14 cellular contexts compared by ENCODE assay signal in genomic region chr7:141295367-141295895, GRCh38.
"Had no signal": no experiment of that assay in that cellular context is flagged by ENCODE, and none has a peak within 500 bp of the region (broad histone marks: within the 10 kb centered on the region; RNA-seq: fewer than 3 reads in every experiment).

No MANE protein-coding gene starts in this region.

- ATAC-seq: activated CD8-positive, alpha-beta T cell treated with anti-CD3 and anti-CD28 coated beads for 36 hours; activated T-cell treated with anti-CD3 and anti-CD28 coated beads, Interleukin-2, amount 50 U/mL, for 72 hours; gastroesophageal sphincter; left lung; right lobe of liver; stimulated activated naive CD8-positive, alpha-beta T cell treated with anti-CD3 and anti-CD28 coated beads, Interleukin-15, amount 100 ng/mL, for 72 hours; upper lobe of right lung had no signal

- H2AFZ ChIP-seq: neural progenitor cell had no signal

- H3K4me1 ChIP-seq: gastroesophageal sphincter, left lung, right lobe of liver, upper lobe of right lung had no signal

- DNase-seq: activated B cell treated with CpG ODN at 0.5 μM for 24 hours; activated CD4-positive, alpha-beta T cell treated with anti-CD3 and anti-CD28 coated beads for 48 hours; activated CD8-positive, alpha-beta T cell treated with anti-CD3 and anti-CD28 coated beads for 36 hours; activated gamma-delta T cell; activated T-cell treated with anti-CD3 and anti-CD28 coated beads, Interleukin-2, amount 50 U/mL, for 72 hours; amniotic stem cell; dorsolateral prefrontal cortex; left lung; mammary epithelial cell; right lobe of liver; stimulated activated naive CD8-positive, alpha-beta T cell treated with anti-CD3 and anti-CD28 coated beads, Interleukin-15, amount 100 ng/mL, for 72 hours; upper lobe of right lung had no signal

- H3K9ac ChIP-seq: neural progenitor cell had no signal

- H3K9me3 ChIP-seq: gastroesophageal sphincter, left lung, right lobe of liver, upper lobe of right lung had no signal

- H3K27ac ChIP-seq: gastroesophageal sphincter, left lung, neural progenitor cell, right lobe of liver, upper lobe of right lung had no signal

- H3K27me3 ChIP-seq: dorsolateral prefrontal cortex, gastroesophageal sphincter, left lung, neural progenitor cell, right lobe of liver, upper lobe of right lung had no signal

- H3K36me3 ChIP-seq: gastroesophageal sphincter, left lung, neural progenitor cell, right lobe of liver, upper lobe of right lung had no signal

- H3K4me3 ChIP-seq: dorsolateral prefrontal cortex, gastroesophageal sphincter, left lung, neural progenitor cell, right lobe of liver, upper lobe of right lung had no signal
